In genomic region chr19:16571689-16572331, GRCh38 we compare ENCODE assay signal across 8 cellular contexts.
DNase-seq lines count a peak whose midpoint lies in the region; ATAC-seq and TF ChIP-seq lines count a peak whose summit lies in the region.

No MANE protein-coding gene starts in this region.

- ATAC-seq in GM21515 (IDR thresholded peaks at IDR 0.05; ENCODE audit: unreplicated experiment), result peak; percentile 20
- ATAC-seq in activated naive CD8-positive, alpha-beta T cell treated with anti-CD3 and anti-CD28 coated beads, Interleukin-2, amount 50 U/mL, for 24 hours, result peak; percentile 20
- ATAC-seq in stimulated activated naive B cell treated with anti-CD40 and anti-IgM and Interleukin-4, amounts not matched to agents 10 μg/mL and 1 μg/mL and 100 μg/mL, for 72 hours (replicated peaks), result peak; percentile 56 to 58

- peak overlapping the region; percentile 60 for H3K27ac Mint-ChIP-seq in activated naive CD8-positive, alpha-beta T cell treated with anti-CD3 and anti-CD28 coated beads, Interleukin-2, amount 50 U/mL, for 24 hours
- H3K27ac Mint-ChIP-seq in stimulated activated naive B cell treated with anti-CD40 and anti-IgM and Interleukin-4, amounts not matched to agents 10 μg/mL and 1 μg/mL and 100 μg/mL, for 72 hours, result peak overlapping the region; percentile 86

- H3K4me3 ChIP-seq in LNCaP clone FGC (ENCODE audit: low read depth, low read length), result peak overlapping the region; percentile 75

- peaks cover 49% of the 10 kb centered on the region for H3K4me1 Mint-ChIP-seq in activated naive CD8-positive, alpha-beta T cell treated with anti-CD3 and anti-CD28 coated beads, Interleukin-2, amount 50 U/mL, for 24 hours
- peaks cover 31 to 67% of the 10 kb centered on the region in 2 donors for H3K4me1 Mint-ChIP-seq in stimulated activated naive B cell treated with anti-CD40 and anti-IgM and Interleukin-4, amounts not matched to agents 10 μg/mL and 1 μg/mL and 100 μg/mL, for 72 hours

- H3K36me3 Mint-ChIP-seq in activated naive CD8-positive, alpha-beta T cell treated with anti-CD3 and anti-CD28 coated beads, Interleukin-2, amount 50 U/mL, for 24 hours (ENCODE audit: low read depth), result peaks cover 44% of the 10 kb centered on the region
- H3K36me3 Mint-ChIP-seq in stimulated activated naive B cell treated with anti-CD40 and anti-IgM and Interleukin-4, amounts not matched to agents 10 μg/mL and 1 μg/mL and 100 μg/mL, for 72 hours, result peaks cover 33 to 57% of the 10 kb centered on the region in 2 donors

- TF ChIP-seq CTCF in GM10266 (IDR thresholded peaks at IDR 0.05; ENCODE audit: control insufficient read depth, insufficient read depth, low read depth, missing control alignments) (peak; percentile 1), LNCaP clone FGC (IDR thresholded peaks at IDR 0.05; ENCODE audit: control insufficient read depth, extremely low read depth, insufficient read depth) (no peak)

- peak; percentile 61 for DNase-seq in GM10266 (ENCODE audit: extremely low spot score)
- no peak for DNase-seq in LNCaP clone FGC (ENCODE audit: low read depth)
- peak; percentile 50 for DNase-seq in activated naive CD8-positive, alpha-beta T cell treated with anti-CD3 and anti-CD28 coated beads, Interleukin-2, amount 50 U/mL, for 24 hours
- DNase-seq in iPS-NIHi7 (ENCODE audit: extremely low spot score), result peak; percentile 38
- no peak for DNase-seq in stimulated activated naive B cell treated with anti-CD40 and anti-IgM and Interleukin-4, amounts not matched to agents 10 μg/mL and 1 μg/mL and 100 μg/mL, for 72 hours
- no peak for DNase-seq in NCI-H524 treated with DMSO at 0.1 percent for 48 hours (lab: John Stamatoyannopoulos, UW)
- no peak for DNase-seq in SW 1271 (lab: John Stamatoyannopoulos, UW)

- no peaks in the 10 kb centered on the region for H3K27me3 Mint-ChIP-seq in activated naive CD8-positive, alpha-beta T cell treated with anti-CD3 and anti-CD28 coated beads, Interleukin-2, amount 50 U/mL, for 24 hours
- H3K27me3 Mint-ChIP-seq in stimulated activated naive B cell treated with anti-CD40 and anti-IgM and Interleukin-4, amounts not matched to agents 10 μg/mL and 1 μg/mL and 100 μg/mL, for 72 hours, result no peaks in the 10 kb centered on the region

- peak overlapping the region; percentile 99 for H3K4me3 Mint-ChIP-seq in activated naive CD8-positive, alpha-beta T cell treated with anti-CD3 and anti-CD28 coated beads, Interleukin-2, amount 50 U/mL, for 24 hours
- H3K4me3 Mint-ChIP-seq in stimulated activated naive B cell treated with anti-CD40 and anti-IgM and Interleukin-4, amounts not matched to agents 10 μg/mL and 1 μg/mL and 100 μg/mL, for 72 hours, result peak overlapping the region; percentile 91 to 96

- no peaks in the 10 kb centered on the region for H3K9me3 Mint-ChIP-seq in activated naive CD8-positive, alpha-beta T cell treated with anti-CD3 and anti-CD28 coated beads, Interleukin-2, amount 50 U/mL, for 24 hours
- H3K9me3 Mint-ChIP-seq in stimulated activated naive B cell treated with anti-CD40 and anti-IgM and Interleukin-4, amounts not matched to agents 10 μg/mL and 1 μg/mL and 100 μg/mL, for 72 hours, result no peaks in the 10 kb centered on the region

Comparison
In these comparisons a context has a peak if more than half of its experiments do, and no peak if none do; other contexts are left out.
1. DNase-seq: peak in GM10266 (single experiment), activated naive CD8-positive, alpha-beta T cell treated with anti-CD3 and anti-CD28 coated beads, Interleukin-2, amount 50 U/mL, for 24 hours (single experiment) and iPS-NIHi7 (single experiment); none in LNCaP clone FGC (single experiment), stimulated activated naive B cell treated with anti-CD40 and anti-IgM and Interleukin-4, amounts not matched to agents 10 μg/mL and 1 μg/mL and 100 μg/mL, for 72 hours (single experiment), NCI-H524 treated with DMSO at 0.1 percent for 48 hours (single experiment) and SW 1271 (0 of 2).
2. Peak in every context shown above with its lines, with median percentiles within 50 percentile points of each other: ATAC-seq.